ENCODE assay signal across 11 cellular contexts in genomic region chr4:100981447-100982204, GRCh38.
DNase-seq lines count a peak whose midpoint lies in the region; ATAC-seq and TF ChIP-seq lines count a peak whose summit lies in the region.
"Had no signal": no experiment of that assay in that cellular context is flagged by ENCODE, and none has a peak within 500 bp of the region (broad histone marks: within the 10 kb centered on the region; RNA-seq: fewer than 3 reads in every experiment).

No MANE protein-coding gene starts in this region.

- H3K4me1 ChIP-seq in breast epithelium, result peaks cover 0 to 6% of the 10 kb centered on the region in 2 donors
- H3K4me1 ChIP-seq in mesenchymal stem cell (ENCODE audit: control insufficient read depth, insufficient read depth, low read depth, low read length), result peaks cover 9% of the 10 kb centered on the region

- peak overlapping the region; percentile 37 to 88 for H3K18ac ChIP-seq in mesenchymal stem cell (ENCODE audit: low read depth in 1 of 2, low read length in 2 of 2)

- intact Hi-C loops in breast epithelium (cut with DNase I; ENCODE audit: low total_unique reads), result no loop called here

- no peak overlapping the region for H2BK15ac ChIP-seq in mesenchymal stem cell (ENCODE audit: low read depth, poor library complexity, severe bottlenecking)

- H2BK5ac ChIP-seq in mesenchymal stem cell (ENCODE audit: low read depth, low read length, poor library complexity, severe bottlenecking), result no peak overlapping the region

- no peak overlapping the region for H2BK120ac ChIP-seq in mesenchymal stem cell (ENCODE audit: low read depth, low read length)

- peak overlapping the region; percentile 34 to 46 for H3K4ac ChIP-seq in mesenchymal stem cell (ENCODE audit: low read depth in 1 of 2, low read length in 2 of 2)

- H3K27me3 ChIP-seq in breast epithelium, result no peaks in the 10 kb centered on the region
- no peaks in the 10 kb centered on the region for H3K27me3 ChIP-seq in mesenchymal stem cell (ENCODE audit: control insufficient read depth in 1 of 2, insufficient read depth in 1 of 2, low read length in 2 of 2)
- H3K27me3 ChIP-seq: cardiac muscle cell, ovary had no signal

- H3K14ac ChIP-seq in mesenchymal stem cell (ENCODE audit: low read length in 2 of 2), result no peak overlapping the region

- H3K27ac ChIP-seq in breast epithelium, result peak overlapping the region; percentile 15 to 60
- no peak overlapping the region for H3K27ac ChIP-seq in mesenchymal stem cell (ENCODE audit: low read length, poor library complexity, severe bottlenecking)
- H3K27ac ChIP-seq: cardiac muscle cell, ovary had no signal

- DNase-seq in AG10803 (ENCODE audit: low read depth), result peak; percentile 83
- peak; percentile 95 for DNase-seq in LHCN-M2 (ENCODE audit: low read depth)
- DNase-seq in breast epithelium (ENCODE audit: low spot score in 2 of 2), result no peak
- peak; percentile 79 for DNase-seq in mesenchymal stem cell
- no peak for DNase-seq in germinal center (ENCODE audit: low spot score)
- no peak for DNase-seq in stimulated activated CD4-positive, alpha-beta T cell treated with anti-CD3 and anti-CD28 coated beads, Interleukin-2, amount 100 ng/mL, for 24 hours
- DNase-seq: CD4-positive, alpha-beta T cell; ovary had no signal

- no peaks in the 10 kb centered on the region for H3K79me1 ChIP-seq in mesenchymal stem cell (replicated peaks; ENCODE audit: low read length, poor library complexity, severe bottlenecking)

- no peak overlapping the region for H3K23ac ChIP-seq in mesenchymal stem cell (ENCODE audit: low read length in 2 of 2)

- WGBS in mesenchymal stem cell, result 77% methylated on average over 5 of the region's 5 CpGs

- H2BK12ac ChIP-seq in mesenchymal stem cell (ENCODE audit: low read length in 2 of 2), result peak overlapping the region; percentile 7 to 71

- H2AFZ ChIP-seq in mesenchymal stem cell (ENCODE audit: low read depth, low read length), result no peak overlapping the region

- no peak for TF ChIP-seq CTCF in AG10803 (conservative IDR thresholded peaks at IDR 0.05; ENCODE audit: low read length)
- no peak for TF ChIP-seq CTCF in breast epithelium (IDR thresholded peaks at IDR 0.05)

- peak overlapping the region; percentile 43 for H4K91ac ChIP-seq in mesenchymal stem cell (ENCODE audit: low read length)

- no peak overlapping the region for H2AK5ac ChIP-seq in mesenchymal stem cell (ENCODE audit: low read length, severe bottlenecking)

- peak overlapping the region; percentile 6 for H3K9ac ChIP-seq in mesenchymal stem cell (ENCODE audit: low read length)

- H3K4me3 ChIP-seq in AG10803 (ENCODE audit: low read length), result no peak overlapping the region
- H3K4me3 ChIP-seq in breast epithelium, result no peak overlapping the region
- H3K4me3 ChIP-seq in mesenchymal stem cell (ENCODE audit: insufficient read depth in 1 of 2, low read depth in 1 of 2, low read length in 2 of 2), result no peak overlapping the region
- H3K4me3 ChIP-seq: cardiac muscle cell, ovary had no signal

- no peak overlapping the region for H3K4me2 ChIP-seq in mesenchymal stem cell (ENCODE audit: low read length, poor library complexity, severe bottlenecking)

- ATAC-seq in HG02884 (IDR thresholded peaks at IDR 0.05; ENCODE audit: unreplicated experiment), result no peak
- no peak for ATAC-seq in GM18909 (IDR thresholded peaks at IDR 0.05; ENCODE audit: poor library complexity, unreplicated experiment)

- H3K36me3 ChIP-seq in breast epithelium, result no peaks in the 10 kb centered on the region
- H3K36me3 ChIP-seq in mesenchymal stem cell (ENCODE audit: control insufficient read depth in 1 of 2, insufficient read depth in 2 of 2, low read depth in 1 of 2, low read length in 2 of 2), result no peaks in the 10 kb centered on the region
- H3K36me3 ChIP-seq: cardiac muscle cell, ovary had no signal

- TF ChIP-seq POLR2A in breast epithelium (IDR thresholded peaks at IDR 0.05), result no peak

- H3K9me3 ChIP-seq in breast epithelium (no peaks in the 10 kb centered on the region), mesenchymal stem cell (ENCODE audit: control insufficient read depth, low read length) (no peaks in the 10 kb centered on the region)
- H3K9me3 ChIP-seq: ovary had no signal

- peak overlapping the region; percentile 52 for H4K8ac ChIP-seq in mesenchymal stem cell (ENCODE audit: low read length)

Comparison
In these comparisons a context has a peak if more than half of its experiments do, and no peak if none do; other contexts are left out.
1. DNase-seq: peak in AG10803 (single experiment), LHCN-M2 (single experiment) and mesenchymal stem cell (single experiment); none in breast epithelium (0 of 2), germinal center (single experiment) and stimulated activated CD4-positive, alpha-beta T cell treated with anti-CD3 and anti-CD28 coated beads, Interleukin-2, amount 100 ng/mL, for 24 hours (0 of 2).